Comparison of ENCODE assay signal across 16 cellular contexts in genomic region chr16:68194263-68194662, GRCh38. TPM values are rescaled to one million over a fixed set of nuclear protein-coding genes. Genes with fewer than 3 reads are reported as not detected.
A peak's percentile ranks its signal among the peaks of the same experiment; 100 is the strongest.
DNase-seq lines count a peak whose midpoint lies in the region; ATAC-seq and TF ChIP-seq lines count a peak whose summit lies in the region.
"Had no signal": no experiment of that assay in that cellular context is flagged by ENCODE, and none has a peak within 500 bp of the region (broad histone marks: within the 10 kb centered on the region; RNA-seq: fewer than 3 reads in every experiment).

No MANE protein-coding gene starts in this region.

- POLR2A ChIA-PET in activated CD4-positive, alpha-beta T cell treated with anti-CD3 and anti-CD28 coated beads for 36 hours (lab: Charles Lee): no interaction called here

- H3K4me3 ChIP-seq in psoas muscle: no peak overlapping the region
- H3K4me3 ChIP-seq: BLaER1 treated with 17β-estradiol and CSF1 and Interleukin-3, amounts not matched to agents 10 nM and 100 nM; GM23248 had no signal

- no peaks in the 10 kb centered on the region for H3K4me1 ChIP-seq in psoas muscle

- intact Hi-C loops in activated CD4-positive, alpha-beta T cell treated with anti-CD3 and anti-CD28 coated beads, Interleukin-2, amount 10 ng/mL, durations not matched to agents 24 days and 14 days (cut with micrococcal nuclease): no loop called here
- intact Hi-C loops in activated CD4-positive, alpha-beta T cell treated with anti-CD3 and anti-CD28 coated beads for 36 hours (cut with DNase I, micrococcal nuclease): no loop called here
- intact Hi-C loops in activated T-helper 2 cell treated with anti-CD3 and anti-CD28 coated beads, Interferon-gamma antibody, Interleukin-2, Interleukin-4, amounts not matched to agents 10 μg/mL and 5 μg/mL and 100 μg/mL, durations not matched to agents 14 hours and 24 hours and 36 hours (cut with micrococcal nuclease): no loop called here
- intact Hi-C loops in psoas muscle (cut with DNase I): no loop called here

- H3K9me3 ChIP-seq in psoas muscle: no peaks in the 10 kb centered on the region
- H3K9me3 ChIP-seq: BLaER1 treated with 17β-estradiol and CSF1 and Interleukin-3, amounts not matched to agents 10 nM and 100 nM had no signal

- no peak for DNase-seq in activated CD4-positive, alpha-beta T cell treated with anti-CD3 and anti-CD28 coated beads, Interleukin-2, amount 10 ng/mL, durations not matched to agents 24 days and 14 days
- no peak for DNase-seq in activated CD4-positive, alpha-beta T cell treated with anti-CD3 and anti-CD28 coated beads for 36 hours
- DNase-seq in GM19238 (ENCODE audit: insufficient read length, low spot score) (peak; percentile 41), psoas muscle (no peak), NCI-H82 (lab: John Stamatoyannopoulos, UW) (no peak)
- DNase-seq in activated T-helper 2 cell treated with anti-CD3 and anti-CD28 coated beads, Interferon-gamma antibody, Interleukin-2, Interleukin-4, amounts not matched to agents 10 μg/mL and 5 μg/mL and 100 μg/mL, durations not matched to agents 14 hours and 24 hours and 36 hours (ENCODE audit: low spot score): no peak
- DNase-seq: 8988T, DMS153, GM23248, NCI-H1092, NCI-H748 treated with DMSO at 0.1 percent for 48 hours had no signal

- no peak for ATAC-seq in activated CD4-positive, alpha-beta T cell treated with anti-CD3 and anti-CD28 coated beads for 36 hours
- ATAC-seq in psoas muscle (no peak), GM18907 (IDR thresholded peaks at IDR 0.05; ENCODE audit: unreplicated experiment) (no peak), HG02588 (IDR thresholded peaks at IDR 0.05; ENCODE audit: unreplicated experiment) (no peak)
- ATAC-seq: Panc1, Right ventricle myocardium inferior had no signal

- H3K27ac ChIP-seq in psoas muscle: peak overlapping the region; percentile 6
- H3K27ac ChIP-seq: BLaER1 treated with 17β-estradiol and CSF1 and Interleukin-3, amounts not matched to agents 10 nM and 100 nM; GM23248 had no signal

- peaks cover 7% of the 10 kb centered on the region for H3K4me1 Mint-ChIP-seq in activated CD4-positive, alpha-beta T cell treated with anti-CD3 and anti-CD28 coated beads, Interleukin-2, amount 10 ng/mL, durations not matched to agents 24 days and 14 days
- peaks cover 8% of the 10 kb centered on the region for H3K4me1 Mint-ChIP-seq in activated CD4-positive, alpha-beta T cell treated with anti-CD3 and anti-CD28 coated beads for 36 hours
- peaks cover 12% of the 10 kb centered on the region for H3K4me1 Mint-ChIP-seq in activated T-helper 2 cell treated with anti-CD3 and anti-CD28 coated beads, Interferon-gamma antibody, Interleukin-2, Interleukin-4, amounts not matched to agents 10 μg/mL and 5 μg/mL and 100 μg/mL, durations not matched to agents 14 hours and 24 hours and 36 hours (ENCODE audit: low read depth)

- H3K36me3 ChIP-seq in psoas muscle (ENCODE audit: insufficient read depth in 1 of 2, low read depth in 1 of 2): peaks cover 3 to 41% of the 10 kb centered on the region in 2 donors

- no peak overlapping the region for H3K4me3 Mint-ChIP-seq in activated CD4-positive, alpha-beta T cell treated with anti-CD3 and anti-CD28 coated beads, Interleukin-2, amount 10 ng/mL, durations not matched to agents 24 days and 14 days
- H3K4me3 Mint-ChIP-seq in activated CD4-positive, alpha-beta T cell treated with anti-CD3 and anti-CD28 coated beads for 36 hours: no peak overlapping the region
- H3K4me3 Mint-ChIP-seq in activated T-helper 2 cell treated with anti-CD3 and anti-CD28 coated beads, Interferon-gamma antibody, Interleukin-2, Interleukin-4, amounts not matched to agents 10 μg/mL and 5 μg/mL and 100 μg/mL, durations not matched to agents 14 hours and 24 hours and 36 hours (ENCODE audit: low read depth): no peak overlapping the region

- no peaks in the 10 kb centered on the region for H3K27me3 Mint-ChIP-seq in activated CD4-positive, alpha-beta T cell treated with anti-CD3 and anti-CD28 coated beads, Interleukin-2, amount 10 ng/mL, durations not matched to agents 24 days and 14 days
- H3K27me3 Mint-ChIP-seq in activated CD4-positive, alpha-beta T cell treated with anti-CD3 and anti-CD28 coated beads for 36 hours: no peaks in the 10 kb centered on the region
- H3K27me3 Mint-ChIP-seq in activated T-helper 2 cell treated with anti-CD3 and anti-CD28 coated beads, Interferon-gamma antibody, Interleukin-2, Interleukin-4, amounts not matched to agents 10 μg/mL and 5 μg/mL and 100 μg/mL, durations not matched to agents 14 hours and 24 hours and 36 hours (ENCODE audit: low read depth): no peaks in the 10 kb centered on the region

- H3K27ac Mint-ChIP-seq in activated CD4-positive, alpha-beta T cell treated with anti-CD3 and anti-CD28 coated beads, Interleukin-2, amount 10 ng/mL, durations not matched to agents 24 days and 14 days: peak overlapping the region; percentile 48
- H3K27ac Mint-ChIP-seq in activated CD4-positive, alpha-beta T cell treated with anti-CD3 and anti-CD28 coated beads for 36 hours: no peak overlapping the region
- H3K27ac Mint-ChIP-seq in activated T-helper 2 cell treated with anti-CD3 and anti-CD28 coated beads, Interferon-gamma antibody, Interleukin-2, Interleukin-4, amounts not matched to agents 10 μg/mL and 5 μg/mL and 100 μg/mL, durations not matched to agents 14 hours and 24 hours and 36 hours: peak overlapping the region; percentile 38

- 61 to 93% (median 71%) methylated on average over 2 of the region's 2 CpGs for WGBS in psoas muscle, 3 donors

- no peaks in the 10 kb centered on the region for H3K9me3 Mint-ChIP-seq in activated CD4-positive, alpha-beta T cell treated with anti-CD3 and anti-CD28 coated beads, Interleukin-2, amount 10 ng/mL, durations not matched to agents 24 days and 14 days
- no peaks in the 10 kb centered on the region for H3K9me3 Mint-ChIP-seq in activated CD4-positive, alpha-beta T cell treated with anti-CD3 and anti-CD28 coated beads for 36 hours (ENCODE audit: low read depth)
- H3K9me3 Mint-ChIP-seq in activated T-helper 2 cell treated with anti-CD3 and anti-CD28 coated beads, Interferon-gamma antibody, Interleukin-2, Interleukin-4, amounts not matched to agents 10 μg/mL and 5 μg/mL and 100 μg/mL, durations not matched to agents 14 hours and 24 hours and 36 hours: no peaks in the 10 kb centered on the region

- TF ChIP-seq CTCF in psoas muscle (IDR thresholded peaks at IDR 0.05): no peak

- H3K36me3 Mint-ChIP-seq in activated CD4-positive, alpha-beta T cell treated with anti-CD3 and anti-CD28 coated beads, Interleukin-2, amount 10 ng/mL, durations not matched to agents 24 days and 14 days (ENCODE audit: low read depth): peaks cover 35% of the 10 kb centered on the region
- H3K36me3 Mint-ChIP-seq in activated CD4-positive, alpha-beta T cell treated with anti-CD3 and anti-CD28 coated beads for 36 hours (ENCODE audit: low read depth): peaks cover 34% of the 10 kb centered on the region
- peaks cover 49% of the 10 kb centered on the region for H3K36me3 Mint-ChIP-seq in activated T-helper 2 cell treated with anti-CD3 and anti-CD28 coated beads, Interferon-gamma antibody, Interleukin-2, Interleukin-4, amounts not matched to agents 10 μg/mL and 5 μg/mL and 100 μg/mL, durations not matched to agents 14 hours and 24 hours and 36 hours (ENCODE audit: low read depth)

- H3K27me3 ChIP-seq in psoas muscle (ENCODE audit: insufficient read depth in 3 of 3, low read length in 2 of 3): no peaks in the 10 kb centered on the region
- H3K27me3 ChIP-seq: BLaER1 treated with 17β-estradiol and CSF1 and Interleukin-3, amounts not matched to agents 10 nM and 100 nM had no signal

- CTCF ChIA-PET in activated CD4-positive, alpha-beta T cell treated with anti-CD3 and anti-CD28 coated beads for 36 hours (lab: Charles Lee): interaction anchor here (0.9 kb wide), 1 partner anchor 20 kb away, joined by 3 read pairs; no protein-coding TSS in a partner anchor

RNA-seq across cellular contexts. Expression of gene ESRP2, which starts 41.7 kb away (rescaled TPM):
- total RNA-seq in activated CD4-positive, alpha-beta T cell treated with anti-CD3 and anti-CD28 coated beads, Interleukin-2, amount 10 ng/mL, durations not matched to agents 24 days and 14 days: 0.07 and 0.09 TPM in 2 replicates
- under 1 TPM; 0.58 to 0.85 TPM for total RNA-seq in activated CD4-positive, alpha-beta T cell treated with anti-CD3 and anti-CD28 coated beads for 36 hours
- total RNA-seq in activated T-helper 2 cell treated with anti-CD3 and anti-CD28 coated beads, Interferon-gamma antibody, Interleukin-2, Interleukin-4, amounts not matched to agents 10 μg/mL and 5 μg/mL and 100 μg/mL, durations not matched to agents 14 hours and 24 hours and 36 hours: 0.23 and 0.34 TPM in 2 replicates
- not detected for total RNA-seq in psoas muscle
- polyA plus RNA-seq in psoas muscle: under 1 TPM; 0.03 to 0.08 (median 0.05) TPM

RNA-seq across cellular contexts. Expression of gene PLA2G15, which starts 50.9 kb away (rescaled TPM):
- 7.2 and 8.4 TPM in 2 replicates for total RNA-seq in activated CD4-positive, alpha-beta T cell treated with anti-CD3 and anti-CD28 coated beads, Interleukin-2, amount 10 ng/mL, durations not matched to agents 24 days and 14 days
- total RNA-seq in activated CD4-positive, alpha-beta T cell treated with anti-CD3 and anti-CD28 coated beads for 36 hours: 1 to 10 TPM; 6.0 to 7.0 TPM
- 9.0 and 10.3 TPM in 2 replicates for total RNA-seq in activated T-helper 2 cell treated with anti-CD3 and anti-CD28 coated beads, Interferon-gamma antibody, Interleukin-2, Interleukin-4, amounts not matched to agents 10 μg/mL and 5 μg/mL and 100 μg/mL, durations not matched to agents 14 hours and 24 hours and 36 hours
- total RNA-seq in psoas muscle: 10 to 100 TPM; 28.0 to 65.0 (median 31.0) TPM
- 10 to 100 TPM; 13.0 to 31.7 (median 22.6) TPM for polyA plus RNA-seq in psoas muscle
